Comparison of ENCODE assay signal across 18 cellular contexts in genomic region chr7:94061316-94061715, GRCh38.
"Had no signal": no experiment of that assay in that cellular context is flagged by ENCODE, and none has a peak within 500 bp of the region (broad histone marks: within the 10 kb centered on the region; RNA-seq: fewer than 3 reads in every experiment).

No MANE protein-coding gene starts in this region.

- H3K36me3 ChIP-seq: left ventricle myocardium inferior, upper lobe of left lung had no signal

- H3K9me3 ChIP-seq: body of pancreas, left ventricle myocardium inferior, upper lobe of left lung had no signal

- H3K27me3 ChIP-seq: body of pancreas, upper lobe of left lung had no signal

- H3K4me3 ChIP-seq: body of pancreas, left ventricle myocardium inferior, upper lobe of left lung had no signal

- H3K4me1 ChIP-seq: body of pancreas, left ventricle myocardium inferior, upper lobe of left lung had no signal

- ATAC-seq: activated CD8-positive, alpha-beta T cell treated with anti-CD3 and anti-CD28 coated beads, Interleukin-2, amount 10 ng/mL, durations not matched to agents 7 days and 5 days; body of pancreas; T-helper 17 cell; WTC11 had no signal

- H3K27ac ChIP-seq: body of pancreas, left ventricle myocardium inferior, upper lobe of left lung had no signal

- DNase-seq: activated CD4-positive, alpha-beta T cell treated with anti-CD3 and anti-CD28 coated beads for 48 hours; activated CD8-positive, alpha-beta memory T cell treated with anti-CD3 and anti-CD28 coated beads, Interleukin-2, amount 50 U/mL, for 4 hours; activated CD8-positive, alpha-beta T cell treated with anti-CD3 and anti-CD28 coated beads, Interleukin-2, amount 10 ng/mL, durations not matched to agents 7 days and 5 days; activated gamma-delta T cell treated with Interleukin-2 at 50 U/mL for 16 hours; amniotic stem cell; body of pancreas; caudate nucleus; erythroblast; hippocampal formation; kidney; left ventricle myocardium inferior; nucleus accumbens; stimulated activated CD4-positive, alpha-beta T cell treated with anti-CD3 and anti-CD28 coated beads, Interleukin-4, amount 100 ng/mL, for 24 hours; stimulated activated CD8-positive, alpha-beta memory T cell treated with anti-CD3 and anti-CD28 coated beads, Interleukin-4, amount 100 ng/mL, for 48 hours; stimulated activated naive CD8-positive, alpha-beta T cell treated with anti-CD3 and anti-CD28 coated beads, Interleukin-15, amount 100 ng/mL, for 72 hours; T-helper 17 cell; upper lobe of left lung had no signal
